ENCODE assay signal across 8 cellular contexts in the genomic region with DNA sequence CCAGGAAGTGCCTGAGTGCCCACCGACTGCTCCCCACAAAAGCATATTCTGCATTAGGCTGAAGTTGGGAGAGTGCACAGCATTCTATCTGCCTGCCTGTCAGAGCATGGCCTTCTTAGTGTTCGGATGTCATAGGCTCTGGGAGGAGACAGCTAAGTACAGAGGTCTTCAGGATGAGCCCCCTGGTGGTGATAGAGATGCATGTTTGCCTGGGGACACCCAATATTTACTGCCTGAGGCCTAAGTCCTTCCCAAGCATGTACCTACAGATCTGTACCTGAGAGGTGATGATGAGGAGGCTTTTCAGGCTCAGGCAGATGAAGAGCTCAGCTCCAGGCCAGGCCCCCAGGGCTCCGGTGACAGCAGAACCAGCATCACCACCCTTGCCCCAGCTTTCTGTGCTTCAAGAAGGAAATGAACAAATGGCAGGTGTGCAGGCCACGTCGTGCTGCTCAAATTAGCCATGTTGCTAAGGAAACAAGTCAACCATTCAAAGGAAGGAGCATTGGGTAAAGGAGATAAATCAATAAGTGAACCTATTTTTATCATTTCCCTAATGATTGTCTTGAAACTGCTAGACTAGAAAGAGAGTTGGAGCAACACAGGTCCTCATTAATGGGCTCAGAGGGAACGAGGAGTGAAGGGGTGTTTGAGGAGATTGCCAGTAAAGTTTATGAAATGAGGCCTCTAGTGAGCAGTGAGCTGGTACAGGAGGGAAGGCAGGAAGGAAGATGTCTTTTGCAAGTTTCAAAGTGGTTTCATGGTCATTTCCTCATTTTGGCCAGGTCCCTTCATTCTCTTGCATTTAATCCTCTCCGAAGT. TPM values are rescaled to one million over a fixed set of nuclear protein-coding genes. Genes with fewer than 3 reads are reported as not detected.
A peak's percentile ranks its signal among the peaks of the same experiment; 100 is the strongest.
DNase-seq lines count a peak whose midpoint lies in the region; ATAC-seq and TF ChIP-seq lines count a peak whose summit lies in the region.

No MANE protein-coding gene starts in this region.

- H3K27me3 ChIP-seq in endodermal cell (ENCODE audit: control insufficient read depth, insufficient read depth, low read length, poor library complexity, severe bottlenecking): peaks cover 28% of the 10 kb centered on the region

- ATAC-seq in GM19452 (IDR thresholded peaks at IDR 0.05; ENCODE audit: unreplicated experiment): peak; percentile 58
- peak; percentile 39 for ATAC-seq in HG03196 (IDR thresholded peaks at IDR 0.05; ENCODE audit: unreplicated experiment)

- no peaks in the 10 kb centered on the region for H3K9me3 ChIP-seq in endodermal cell (ENCODE audit: control insufficient read depth, low read length)

- 78 to 100% methylated on average over 2 to 7 of the region's 7 CpGs for WGBS in endodermal cell (ENCODE audit: insufficient coverage in 1 of 2, insufficient read length in 1 of 2), 2 experiments

- intact Hi-C loops in posterior vena cava (cut with DNase I): no loop called here

- H3K27ac Mint-ChIP-seq in endodermal cell: no peak overlapping the region

- no peaks in the 10 kb centered on the region for H3K36me3 Mint-ChIP-seq in endodermal cell (ENCODE audit: low read depth)

- no peak overlapping the region for H3K9ac ChIP-seq in endodermal cell (ENCODE audit: extremely low read depth, low read length, poor library complexity, severe bottlenecking)

- peaks cover 17% of the 10 kb centered on the region for H3K4me1 Mint-ChIP-seq in endodermal cell

- peak; percentile 88 for TF ChIP-seq CTCF in endodermal cell (conservative IDR thresholded peaks at IDR 0.05)

- DNase-seq in DMS 273 (lab: John Stamatoyannopoulos, UW; ENCODE audit: unreplicated experiment) (peak; percentile 75), DMS 273 treated with DMSO at 0.1 percent for 48 hours (lab: John Stamatoyannopoulos, UW) (no peak), NCI-H748 (lab: John Stamatoyannopoulos, UW; ENCODE audit: unreplicated experiment) (peak; percentile 78), endodermal cell (peak; percentile 85), posterior vena cava (ENCODE audit: low spot score) (no peak)
- DNase-seq in stimulated activated naive CD4-positive, alpha-beta T cell treated with Interleukin-2 at 50 U/mL for 16 hours (lab: John Stamatoyannopoulos, UW): no peak

- no peaks in the 10 kb centered on the region for H3K9me3 Mint-ChIP-seq in endodermal cell

- no peak overlapping the region for H3K4me3 Mint-ChIP-seq in endodermal cell

- no peak overlapping the region for H3K4me3 ChIP-seq in endodermal cell (ENCODE audit: low read length)

- no peak overlapping the region for H3K27ac ChIP-seq in endodermal cell (ENCODE audit: low read depth, low read length)

- H3K36me3 ChIP-seq in endodermal cell (ENCODE audit: control insufficient read depth, insufficient read depth, low read length): peaks cover 22% of the 10 kb centered on the region

- peaks cover 8% of the 10 kb centered on the region for H3K4me1 ChIP-seq in endodermal cell (ENCODE audit: control insufficient read depth, insufficient read depth, low read length)

- peaks cover 61% of the 10 kb centered on the region for H3K27me3 Mint-ChIP-seq in endodermal cell (ENCODE audit: insufficient read depth)

RNA-seq across cellular contexts. Expression of gene CACNA1E, which starts 21.2 kb away (rescaled TPM):
- total RNA-seq in endodermal cell: 1 to 10 TPM; 4.7 to 5.8 TPM
- polyA plus RNA-seq in endodermal cell (2013, experiment 1 of 2): 3.9 TPM
- 5.1 TPM for polyA plus RNA-seq in endodermal cell (2013, experiment 2 of 2)
- total RNA-seq in posterior vena cava: under 1 TPM; 0.37 to 0.43 TPM

Comparison
In these comparisons a context has a peak if more than half of its experiments do, and no peak if none do; other contexts are left out.
1. DNase-seq: peak in DMS 273 (single experiment), NCI-H748 (single experiment) and endodermal cell (single experiment); none in DMS 273 treated with DMSO at 0.1 percent for 48 hours (single experiment), stimulated activated naive CD4-positive, alpha-beta T cell treated with Interleukin-2 at 50 U/mL for 16 hours (single experiment) and posterior vena cava (single experiment).